9 cellular contexts compared by ENCODE assay signal in genomic region chr13:33186851-33187250, GRCh38.
DNase-seq lines count a peak whose midpoint lies in the region; ATAC-seq and TF ChIP-seq lines count a peak whose summit lies in the region.
"Had no signal": no experiment of that assay in that cellular context is flagged by ENCODE, and none has a peak within 500 bp of the region (broad histone marks: within the 10 kb centered on the region; RNA-seq: fewer than 3 reads in every experiment).

No MANE protein-coding gene starts in this region.

- H3K27me3 Mint-ChIP-seq in activated naive CD8-positive, alpha-beta T cell treated with anti-CD3 and anti-CD28 coated beads, Interleukin-2, amount 10 ng/mL, durations not matched to agents 7 days and 5 days, result peaks cover 9% of the 10 kb centered on the region
- H3K27me3 Mint-ChIP-seq in activated naive CD8-positive, alpha-beta T cell treated with anti-CD3 and anti-CD28 coated beads for 36 hours, result peaks cover 17% of the 10 kb centered on the region

- no peaks in the 10 kb centered on the region for H3K36me3 Mint-ChIP-seq in activated naive CD8-positive, alpha-beta T cell treated with anti-CD3 and anti-CD28 coated beads, Interleukin-2, amount 10 ng/mL, durations not matched to agents 7 days and 5 days
- H3K36me3 Mint-ChIP-seq in activated naive CD8-positive, alpha-beta T cell treated with anti-CD3 and anti-CD28 coated beads for 36 hours, result no peaks in the 10 kb centered on the region

- H3K4me1 ChIP-seq in adrenal gland (replicated peaks in 1 of 2), result peaks cover 19 to 63% of the 10 kb centered on the region in 2 donors
- peaks cover 4 to 63% (median 12%) of the 10 kb centered on the region in 4 donors for H3K4me1 ChIP-seq in transverse colon

- no peak for ATAC-seq in activated naive CD8-positive, alpha-beta T cell treated with anti-CD3 and anti-CD28 coated beads, Interleukin-2, amount 10 ng/mL, durations not matched to agents 7 days and 5 days (ENCODE audit: low read depth)
- no peak for ATAC-seq in HG02763 (IDR thresholded peaks at IDR 0.05; ENCODE audit: unreplicated experiment)
- no peak for ATAC-seq in GM21717 (IDR thresholded peaks at IDR 0.05; ENCODE audit: unreplicated experiment)

- DNase-seq in activated naive CD8-positive, alpha-beta T cell treated with anti-CD3 and anti-CD28 coated beads, Interleukin-2, amount 10 ng/mL, durations not matched to agents 7 days and 5 days, result no peak
- no peak for DNase-seq in activated naive CD8-positive, alpha-beta T cell treated with anti-CD3 and anti-CD28 coated beads for 36 hours
- DNase-seq in adrenal gland, result peak in 1 of 7 donors; percentile 20
- peak; percentile 63 for DNase-seq in kidney epithelial cell (ENCODE audit: low read depth)
- DNase-seq in transverse colon, result no peak
- no peak for DNase-seq in activated CD4-positive, alpha-beta T cell treated with anti-CD3 and anti-CD28 coated beads, Interleukin-2, amount 50 U/mL, for 4 hours
- DNase-seq: activated CD4-positive, alpha-beta T cell treated with anti-CD3 and anti-CD28 coated beads, Interleukin-2, amount 50 U/mL, for 48 hours had no signal

- H3K9me3 ChIP-seq in adrenal gland (replicated peaks in 1 of 3) (no peaks in the 10 kb centered on the region), transverse colon (no peaks in the 10 kb centered on the region)

- WGBS in adrenal gland, 4 donors, result 58 to 67% (median 62%) methylated on average over 7 of the region's 7 CpGs
- 60 to 65% methylated on average over 2 to 7 of the region's 7 CpGs for WGBS in transverse colon (ENCODE audit: low coverage in 1 of 2), 2 donors

- TF ChIP-seq POLR2A in adrenal gland (IDR thresholded peaks at IDR 0.05) (no peak), transverse colon (IDR thresholded peaks at IDR 0.05) (no peak)

- POLR2A ChIA-PET in activated naive CD8-positive, alpha-beta T cell treated with anti-CD3 and anti-CD28 coated beads, Interleukin-2, amount 10 ng/mL, durations not matched to agents 7 days and 5 days (lab: Charles Lee), result no interaction called here

- intact Hi-C loops in adrenal gland (cut with DNase I), result no loop called here
- intact Hi-C loops in transverse colon (cut with DNase I; ENCODE audit: low total_unique reads), result no loop called here

- no peak overlapping the region for H3K4me3 ChIP-seq in adrenal gland
- no peak overlapping the region for H3K4me3 ChIP-seq in kidney epithelial cell (ENCODE audit: low read depth, low read length)
- no peak overlapping the region for H3K4me3 ChIP-seq in transverse colon

- H3K27me3 ChIP-seq in adrenal gland, result no peaks in the 10 kb centered on the region
- no peaks in the 10 kb centered on the region for H3K27me3 ChIP-seq in kidney epithelial cell (ENCODE audit: control insufficient read depth, insufficient read depth, low read length)
- H3K27me3 ChIP-seq in transverse colon, result no peaks in the 10 kb centered on the region

- H3K27ac Mint-ChIP-seq in activated naive CD8-positive, alpha-beta T cell treated with anti-CD3 and anti-CD28 coated beads, Interleukin-2, amount 10 ng/mL, durations not matched to agents 7 days and 5 days, result peak overlapping the region; percentile 27
- H3K27ac Mint-ChIP-seq in activated naive CD8-positive, alpha-beta T cell treated with anti-CD3 and anti-CD28 coated beads for 36 hours, result no peak overlapping the region

- no peak overlapping the region for H3K4me3 Mint-ChIP-seq in activated naive CD8-positive, alpha-beta T cell treated with anti-CD3 and anti-CD28 coated beads, Interleukin-2, amount 10 ng/mL, durations not matched to agents 7 days and 5 days
- H3K4me3 Mint-ChIP-seq in activated naive CD8-positive, alpha-beta T cell treated with anti-CD3 and anti-CD28 coated beads for 36 hours, result no peak overlapping the region

- TF ChIP-seq EP300 in transverse colon (IDR thresholded peaks at IDR 0.05; ENCODE audit: low read depth), result no peak

- peaks cover 7% of the 10 kb centered on the region for H3K4me1 Mint-ChIP-seq in activated naive CD8-positive, alpha-beta T cell treated with anti-CD3 and anti-CD28 coated beads, Interleukin-2, amount 10 ng/mL, durations not matched to agents 7 days and 5 days
- peaks cover 9% of the 10 kb centered on the region for H3K4me1 Mint-ChIP-seq in activated naive CD8-positive, alpha-beta T cell treated with anti-CD3 and anti-CD28 coated beads for 36 hours

- TF ChIP-seq CTCF in adrenal gland (IDR thresholded peaks at IDR 0.05) (no peak), kidney epithelial cell (IDR thresholded peaks at IDR 0.05; ENCODE audit: insufficient read depth, low read length, poor library complexity, severe bottlenecking) (no peak), transverse colon (IDR thresholded peaks at IDR 0.05) (no peak)

- H3K27ac ChIP-seq in adrenal gland, result peak overlapping the region in 3 of 5 donors; percentile 9 to 72 (median 56)
- H3K27ac ChIP-seq in transverse colon, result peak overlapping the region; percentile 54 to 80 (median 62)

- H3K36me3 ChIP-seq in adrenal gland (replicated peaks in 1 of 2) (no peaks in the 10 kb centered on the region), kidney epithelial cell (ENCODE audit: control insufficient read depth, insufficient read depth, low read length) (no peaks in the 10 kb centered on the region), transverse colon (no peaks in the 10 kb centered on the region)

- peaks cover 5% of the 10 kb centered on the region for H3K9me3 Mint-ChIP-seq in activated naive CD8-positive, alpha-beta T cell treated with anti-CD3 and anti-CD28 coated beads, Interleukin-2, amount 10 ng/mL, durations not matched to agents 7 days and 5 days
- H3K9me3 Mint-ChIP-seq in activated naive CD8-positive, alpha-beta T cell treated with anti-CD3 and anti-CD28 coated beads for 36 hours, result no peaks in the 10 kb centered on the region

- in situ Hi-C loops in transverse colon (cut with MboI; ENCODE audit: low pct_ligation_motif_present in 1 of 4, low pct_unique_long_range_greater_than_20kb in 1 of 4, low sequenced_read_pairs in 3 of 4), result no loop called here
